1 cellular context compared by ENCODE assay signal in the genomic region with DNA sequence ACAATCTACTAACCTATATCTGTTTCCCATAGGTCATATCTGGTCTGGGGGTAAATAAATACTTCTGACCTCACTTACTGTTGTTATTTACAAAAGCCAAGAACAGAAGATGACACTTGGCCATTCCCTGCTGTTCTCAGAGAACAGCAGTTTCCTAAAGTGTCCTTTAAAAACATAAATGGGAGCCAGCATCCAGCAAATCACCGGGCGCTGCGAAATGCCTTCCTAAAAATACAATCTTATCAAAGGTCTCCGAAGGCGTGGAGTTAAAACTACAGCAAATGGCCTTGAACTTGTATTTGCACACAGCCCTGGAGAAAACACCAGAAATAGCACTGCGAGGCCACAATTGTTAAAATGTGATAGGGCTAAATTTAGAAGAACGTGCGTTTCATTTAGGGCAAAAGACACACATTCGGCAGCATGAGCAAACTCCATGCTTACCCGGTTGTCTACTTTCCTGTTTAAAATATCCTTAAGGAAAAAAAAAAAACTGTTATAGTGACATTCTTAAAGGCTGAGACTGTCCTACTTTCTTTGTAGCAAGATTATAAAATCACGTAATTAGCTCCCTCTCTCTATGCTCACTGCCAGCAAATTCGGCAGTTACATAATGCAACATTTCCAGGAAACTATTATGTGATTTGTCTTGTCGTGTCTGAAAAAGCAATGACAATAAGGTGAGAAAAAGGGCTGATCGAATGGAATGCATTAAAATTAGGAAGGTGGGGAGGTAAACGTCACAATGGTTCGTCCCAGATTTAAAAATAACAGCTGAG.
TF ChIP-seq lines count a peak whose summit lies in the region.

No MANE protein-coding gene starts in this region.

TF ChIP-seq in HepG2, 621 proteins besides CTCF, POLR2A, EP300 and RAD21 (continued from another document):
- peak; percentile 23; the same call in 1 of the 2 replicates for TF ChIP-seq MED1 (CRISPR knock-in tag; IDR thresholded peaks at IDR 0.05)
- 0 out of 2 replicates have a peak, but pooled peaks have one; percentile 6 for TF ChIP-seq SSRP1 (CRISPR knock-in tag; IDR thresholded peaks at IDR 0.05)
- TF ChIP-seq ZNF83 (CRISPR knock-in tag; IDR thresholded peaks at IDR 0.05; ENCODE audit: borderline replicate concordance) = no peak
- TF ChIP-seq ZNF792 (CRISPR knock-in tag; IDR thresholded peaks at IDR 0.05) = no peak
- TF ChIP-seq ZNF589 (CRISPR knock-in tag; conservative IDR thresholded peaks at IDR 0.05) = no peak
- TF ChIP-seq, protein P1, sequence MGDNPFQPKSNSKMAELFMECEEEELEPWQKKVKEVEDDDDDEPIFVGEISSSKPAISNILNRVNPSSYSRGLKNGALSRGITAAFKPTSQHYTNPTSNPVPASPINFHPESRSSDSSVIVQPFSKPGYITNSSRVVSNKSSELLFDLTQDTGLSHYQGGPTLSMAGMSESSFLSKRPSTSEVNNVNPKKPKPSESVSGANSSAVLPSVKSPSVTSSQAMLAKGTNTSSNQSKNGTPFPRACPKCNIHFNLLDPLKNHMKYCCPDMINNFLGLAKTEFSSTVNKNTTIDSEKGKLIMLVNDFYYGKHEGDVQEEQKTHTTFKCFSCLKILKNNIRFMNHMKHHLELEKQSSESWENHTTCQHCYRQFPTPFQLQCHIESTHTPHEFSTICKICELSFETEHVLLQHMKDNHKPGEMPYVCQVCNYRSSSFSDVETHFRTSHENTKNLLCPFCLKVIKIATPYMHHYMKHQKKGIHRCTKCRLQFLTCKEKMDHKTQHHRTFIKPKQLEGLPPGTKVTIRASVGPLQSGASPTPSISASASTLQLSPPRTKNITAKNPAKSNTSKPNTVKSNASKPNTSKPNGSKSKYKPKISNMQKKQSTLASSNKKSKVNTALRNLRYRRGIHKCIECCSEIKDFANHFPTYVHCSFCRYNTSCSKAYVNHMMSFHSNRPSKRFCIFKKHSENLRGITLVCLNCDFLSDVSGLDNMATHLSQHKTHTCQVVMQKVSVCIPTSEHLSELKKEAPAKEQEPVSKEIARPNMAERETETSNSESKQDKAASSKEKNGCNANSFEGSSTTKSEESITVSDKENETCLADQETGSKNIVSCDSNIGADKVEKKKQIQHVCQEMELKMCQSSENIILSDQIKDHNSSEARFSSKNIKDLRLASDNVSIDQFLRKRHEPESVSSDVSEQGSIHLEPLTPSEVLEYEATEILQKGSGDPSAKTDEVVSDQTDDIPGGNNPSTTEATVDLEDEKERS (CRISPR knock-in tag; IDR thresholded peaks at IDR 0.05) = no peak
- TF ChIP-seq NFE2 (CRISPR knock-in tag; IDR thresholded peaks at IDR 0.05) = no peak
- TF ChIP-seq MYC (CRISPR knock-in tag; IDR thresholded peaks at IDR 0.05; ENCODE audit: borderline replicate concordance) = no peak
- no peak for TF ChIP-seq AKAP8 (CRISPR knock-in tag; IDR thresholded peaks at IDR 0.05)
- 0 out of 2 replicates have a peak, but pooled peaks have one; percentile 30 for TF ChIP-seq ATF1 (CRISPR knock-in tag; IDR thresholded peaks at IDR 0.05)
- TF ChIP-seq CREB1 (IDR thresholded peaks at IDR 0.05) = no peak
- no peak for TF ChIP-seq CREB1 (CRISPR knock-in tag; IDR thresholded peaks at IDR 0.05)
- TF ChIP-seq ZNF782 (CRISPR knock-in tag; IDR thresholded peaks at IDR 0.05; ENCODE audit: borderline replicate concordance) = no peak
- TF ChIP-seq ZNF674 (CRISPR knock-in tag; IDR thresholded peaks at IDR 0.05; ENCODE audit: low read depth) = no peak
- no peak for TF ChIP-seq SUZ12 (IDR thresholded peaks at IDR 0.05; ENCODE audit: low read depth, low read length)
- TF ChIP-seq TCF12 (IDR thresholded peaks at IDR 0.05) = no peak
- TF ChIP-seq TCF12 (CRISPR knock-in tag; IDR thresholded peaks at IDR 0.05) = no peak
- peak; percentile 45; the same call in 1 of the 2 replicates for TF ChIP-seq NR2F6 (IDR thresholded peaks at IDR 0.05)
- no peak for TF ChIP-seq NR2F6 (CRISPR knock-in tag; IDR thresholded peaks at IDR 0.05)
- TF ChIP-seq GABPB1 (CRISPR knock-in tag; IDR thresholded peaks at IDR 0.05) = no peak
- TF ChIP-seq ZNF737 (CRISPR knock-in tag; IDR thresholded peaks at IDR 0.05; ENCODE audit: borderline replicate concordance) = no peak
- 0 out of 2 replicates have a peak, but pooled peaks have one; percentile 28 for TF ChIP-seq GATAD2A (CRISPR knock-in tag; IDR thresholded peaks at IDR 0.05)
- TF ChIP-seq, protein P2, sequence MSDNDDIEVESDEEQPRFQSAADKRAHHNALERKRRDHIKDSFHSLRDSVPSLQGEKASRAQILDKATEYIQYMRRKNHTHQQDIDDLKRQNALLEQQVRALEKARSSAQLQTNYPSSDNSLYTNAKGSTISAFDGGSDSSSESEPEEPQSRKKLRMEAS (IDR thresholded peaks at IDR 0.05) = no peak; the same call in 1 of the 2 replicates
- no peak for TF ChIP-seq MEIS1 (CRISPR knock-in tag; IDR thresholded peaks at IDR 0.05; ENCODE audit: borderline replicate concordance)
- no peak for TF ChIP-seq ZNF616 (CRISPR knock-in tag; IDR thresholded peaks at IDR 0.05; ENCODE audit: low read depth)
- no peak for TF ChIP-seq TBL1XR1 (IDR thresholded peaks at IDR 0.05; ENCODE audit: borderline replicate concordance, low read length, partially characterized antibody)
- no peak for TF ChIP-seq NR0B2 (CRISPR knock-in tag; IDR thresholded peaks at IDR 0.05)
- TF ChIP-seq NBN (conservative IDR thresholded peaks at IDR 0.05) = no peak
- no peak for TF ChIP-seq ZFP90 (CRISPR knock-in tag; IDR thresholded peaks at IDR 0.05; ENCODE audit: borderline replicate concordance)
